Comparison of ENCODE assay signal across 17 cellular contexts in genomic region chr1:245915406-245915805, GRCh38.
DNase-seq lines count a peak whose midpoint lies in the region; TF ChIP-seq lines count a peak whose summit lies in the region.
"Had no signal": no experiment of that assay in that cellular context is flagged by ENCODE, and none has a peak within 500 bp of the region (broad histone marks: within the 10 kb centered on the region; RNA-seq: fewer than 3 reads in every experiment).

No MANE protein-coding gene starts in this region.

- no peak for TF ChIP-seq EP300 in suprapubic skin (IDR thresholded peaks at IDR 0.05)

- TF ChIP-seq CTCF in glutamatergic neuron (IDR thresholded peaks at IDR 0.05; ENCODE audit: partially characterized antibody, unreplicated experiment) (no peak), suprapubic skin (IDR thresholded peaks at IDR 0.05) (no peak), colonic mucosa (IDR thresholded peaks at IDR 0.05) (no peak)

- TF ChIP-seq POLR2A in suprapubic skin (IDR thresholded peaks at IDR 0.05) = no peak

- H3K4me3 Mint-ChIP-seq in glutamatergic neuron (ENCODE audit: unreplicated experiment) = no peak overlapping the region
- H3K4me3 Mint-ChIP-seq: CD4-positive, alpha-beta T cell; IgD-negative memory B cell had no signal

- H3K27me3 ChIP-seq in suprapubic skin (no peaks in the 10 kb centered on the region), colonic mucosa (no peaks in the 10 kb centered on the region)
- H3K27me3 ChIP-seq: BLaER1 treated with 17β-estradiol and CSF1 and Interleukin-3, amounts not matched to agents 10 nM and 100 nM had no signal

- H3K9me3 Mint-ChIP-seq in glutamatergic neuron (ENCODE audit: unreplicated experiment) = peaks cover 2% of the 10 kb centered on the region

- peak; percentile 72 for DNase-seq in DMS 273 treated with DMSO at 0.1 percent for 48 hours (lab: John Stamatoyannopoulos, UW)
- peak; percentile 72 for DNase-seq in NCI-H2171 treated with DMSO at 0.1 percent for 48 hours (lab: John Stamatoyannopoulos, UW)
- peak; percentile 46 for DNase-seq in NCI-H526 treated with DMSO at 0.1 percent for 48 hours (lab: John Stamatoyannopoulos, UW)
- DNase-seq in glutamatergic neuron = peak; percentile 55
- DNase-seq in activated T-cell treated with anti-CD3 and anti-CD28 coated beads, Interleukin-2, amount 50 U/mL, for 1 hour = no peak
- DNase-seq in suprapubic skin (ENCODE audit: low spot score in 2 of 2) = no peak
- no peak for DNase-seq in colonic mucosa
- DNase-seq: 8988T; Calu3; CD4-positive, alpha-beta T cell; DMS153; DMS79 treated with DMSO at 0.1 percent for 48 hours; EL; GDM1 had no signal

- H3K27me3 Mint-ChIP-seq in glutamatergic neuron (ENCODE audit: unreplicated experiment) = peaks cover 3% of the 10 kb centered on the region
- H3K27me3 Mint-ChIP-seq: CD4-positive, alpha-beta T cell; IgD-negative memory B cell had no signal

- peak overlapping the region; percentile 76 for H3K27ac Mint-ChIP-seq in glutamatergic neuron (ENCODE audit: unreplicated experiment)
- H3K27ac Mint-ChIP-seq: CD4-positive, alpha-beta T cell; IgD-negative memory B cell had no signal

- WGBS in suprapubic skin = 82% methylated on average over 5 of the region's 5 CpGs

- H3K4me3 ChIP-seq in suprapubic skin (no peak overlapping the region), colonic mucosa (no peak overlapping the region)
- H3K4me3 ChIP-seq: BLaER1 treated with 17β-estradiol and CSF1 and Interleukin-3, amounts not matched to agents 10 nM and 100 nM; HAP-1 had no signal

- intact Hi-C loops in colonic mucosa (cut with DNase I) = no loop called here

- H3K4me1 ChIP-seq in suprapubic skin = no peaks in the 10 kb centered on the region
- H3K4me1 ChIP-seq in colonic mucosa = no peaks in the 10 kb centered on the region
- H3K4me1 ChIP-seq: BLaER1 treated with 17β-estradiol and CSF1 and Interleukin-3, amounts not matched to agents 10 nM and 100 nM had no signal

- H3K36me3 ChIP-seq in suprapubic skin (no peaks in the 10 kb centered on the region), colonic mucosa (no peaks in the 10 kb centered on the region)
- H3K36me3 ChIP-seq: HAP-1 had no signal

- peaks cover 4% of the 10 kb centered on the region for H3K36me3 Mint-ChIP-seq in glutamatergic neuron (ENCODE audit: unreplicated experiment)

- H3K27ac ChIP-seq in suprapubic skin (no peak overlapping the region), colonic mucosa (no peak overlapping the region)
- H3K27ac ChIP-seq: BLaER1 treated with 17β-estradiol and CSF1 and Interleukin-3, amounts not matched to agents 10 nM and 100 nM had no signal

- H3K9me3 ChIP-seq in suprapubic skin = no peaks in the 10 kb centered on the region
- H3K9me3 ChIP-seq in colonic mucosa = no peaks in the 10 kb centered on the region
- H3K9me3 ChIP-seq: HAP-1 had no signal

- H3K9ac ChIP-seq in colonic mucosa (ENCODE audit: low read depth in 2 of 2, low read length in 2 of 2) = no peak overlapping the region
- H3K9ac ChIP-seq: BLaER1 treated with 17β-estradiol and CSF1 and Interleukin-3, amounts not matched to agents 10 nM and 100 nM had no signal

- H3K4me1 Mint-ChIP-seq in glutamatergic neuron (ENCODE audit: low read depth, unreplicated experiment) = peaks cover 12% of the 10 kb centered on the region

Comparison
In these comparisons a context has a peak if more than half of its experiments do, and no peak if none do; other contexts are left out.
1. DNase-seq: peak in DMS 273 treated with DMSO at 0.1 percent for 48 hours (single experiment), NCI-H2171 treated with DMSO at 0.1 percent for 48 hours (single experiment), NCI-H526 treated with DMSO at 0.1 percent for 48 hours (single experiment) and glutamatergic neuron (single experiment); none in activated T-cell treated with anti-CD3 and anti-CD28 coated beads, Interleukin-2, amount 50 U/mL, for 1 hour (single experiment), suprapubic skin (0 of 2) and colonic mucosa (single experiment).